1 cellular context compared by ENCODE assay signal in the genomic region with DNA sequence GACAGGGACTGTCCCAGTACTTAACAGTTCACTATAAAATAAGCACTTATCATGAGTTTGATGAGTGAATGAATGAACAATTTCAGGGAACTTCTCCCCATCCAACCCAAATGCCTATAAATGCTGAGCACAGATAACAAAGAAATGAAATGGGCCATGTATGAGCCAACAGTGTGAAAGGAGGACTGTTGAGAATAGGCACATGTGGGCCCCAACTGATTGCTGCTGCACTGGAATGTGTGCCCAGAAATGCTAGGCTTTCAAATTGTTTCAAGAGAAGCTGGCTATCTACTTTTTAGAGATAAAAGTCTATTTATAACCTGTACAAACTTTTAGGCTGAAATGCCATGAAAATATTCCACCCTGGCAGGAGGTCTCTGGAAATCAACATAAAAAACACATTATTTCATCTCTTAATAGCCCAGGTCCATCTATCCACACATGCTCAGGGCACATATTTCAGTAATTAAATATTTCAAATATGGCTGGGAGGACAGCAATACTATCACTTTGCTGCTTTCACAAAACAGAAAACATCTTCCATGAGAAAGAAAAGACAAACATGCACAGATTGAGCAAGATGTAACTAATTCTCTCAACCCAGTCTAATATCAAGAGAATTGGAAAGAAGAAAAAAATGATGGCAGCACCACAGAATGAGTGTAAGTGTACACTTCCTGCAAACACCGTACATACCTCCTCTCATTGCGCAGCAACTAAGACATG.
TF ChIP-seq lines count a peak whose summit lies in the region.

No MANE protein-coding gene starts in this region.

TF ChIP-seq in K562, 482 proteins besides CTCF, POLR2A, EP300 and RAD21 (continued from another document):
- TF ChIP-seq, protein P1, sequence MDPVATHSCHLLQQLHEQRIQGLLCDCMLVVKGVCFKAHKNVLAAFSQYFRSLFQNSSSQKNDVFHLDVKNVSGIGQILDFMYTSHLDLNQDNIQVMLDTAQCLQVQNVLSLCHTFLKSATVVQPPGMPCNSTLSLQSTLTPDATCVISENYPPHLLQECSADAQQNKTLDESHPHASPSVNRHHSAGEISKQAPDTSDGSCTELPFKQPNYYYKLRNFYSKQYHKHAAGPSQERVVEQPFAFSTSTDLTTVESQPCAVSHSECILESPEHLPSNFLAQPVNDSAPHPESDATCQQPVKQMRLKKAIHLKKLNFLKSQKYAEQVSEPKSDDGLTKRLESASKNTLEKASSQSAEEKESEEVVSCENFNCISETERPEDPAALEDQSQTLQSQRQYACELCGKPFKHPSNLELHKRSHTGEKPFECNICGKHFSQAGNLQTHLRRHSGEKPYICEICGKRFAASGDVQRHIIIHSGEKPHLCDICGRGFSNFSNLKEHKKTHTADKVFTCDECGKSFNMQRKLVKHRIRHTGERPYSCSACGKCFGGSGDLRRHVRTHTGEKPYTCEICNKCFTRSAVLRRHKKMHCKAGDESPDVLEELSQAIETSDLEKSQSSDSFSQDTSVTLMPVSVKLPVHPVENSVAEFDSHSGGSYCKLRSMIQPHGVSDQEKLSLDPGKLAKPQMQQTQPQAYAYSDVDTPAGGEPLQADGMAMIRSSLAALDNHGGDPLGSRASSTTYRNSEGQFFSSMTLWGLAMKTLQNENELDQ (CRISPR knock-in tag; IDR thresholded peaks at IDR 0.05; ENCODE audit: borderline replicate concordance) = no peak
- TF ChIP-seq IFI16 (CRISPR knock-in tag; IDR thresholded peaks at IDR 0.05) (no peak), NR2C1 (IDR thresholded peaks at IDR 0.05) (no peak), NR2C1 (tag; IDR thresholded peaks at IDR 0.05) (no peak), BRD4 (IDR thresholded peaks at IDR 0.05) (no peak), FOXK1 (CRISPR knock-in tag; IDR thresholded peaks at IDR 0.05; ENCODE audit: borderline replicate concordance) (no peak), NELFE (IDR thresholded peaks at IDR 0.05; ENCODE audit: insufficient read depth, insufficient read length) (no peak), SMARCA4 (IDR thresholded peaks at IDR 0.05) (peak; percentile 18; the same call in 1 of the 2 replicates), ZNF253 (CRISPR knock-in tag; conservative IDR thresholded peaks at IDR 0.05) (no peak), CREB1 (IDR thresholded peaks at IDR 0.05) (no peak), CREB1 (CRISPR knock-in tag; IDR thresholded peaks at IDR 0.05) (no peak), RCOR1 (IDR thresholded peaks at IDR 0.05; ENCODE audit: borderline replicate concordance in 1 of 2, low read depth in 2 of 2, low read length in 2 of 2) (no peak; a peak in 1 of 4 replicates), NCOA4 (IDR thresholded peaks at IDR 0.05; ENCODE audit: partially characterized antibody) (no peak), LEF1 (IDR thresholded peaks at IDR 0.05) (peak; percentile 30; the same call in 1 of the 2 replicates), ZBED1 (IDR thresholded peaks at IDR 0.05) (no peak), POLR2AphosphoS5 (IDR thresholded peaks at IDR 0.05; ENCODE audit: control insufficient read depth, insufficient read depth, low read depth, low read length) (peak; percentile 27; the same call in 1 of the 2 replicates), ZNF197 (CRISPR knock-in tag; IDR thresholded peaks at IDR 0.05; ENCODE audit: low read depth) (0 out of 2 replicates have a peak, but pooled peaks have one; percentile 7), TAF9B (IDR thresholded peaks at IDR 0.05; ENCODE audit: partially characterized antibody) (no peak), ERF (CRISPR knock-in tag; IDR thresholded peaks at IDR 0.05) (no peak), CXXC5 (CRISPR knock-in tag; IDR thresholded peaks at IDR 0.05) (peak; percentile 56; the same call in 1 of the 2 replicates), ZKSCAN8 (CRISPR knock-in tag; IDR thresholded peaks at IDR 0.05) (peak; percentile 46; the same call in 1 of the 2 replicates), ARNT (IDR thresholded peaks at IDR 0.05) (no peak), ZNF695 (CRISPR knock-in tag; IDR thresholded peaks at IDR 0.05) (no peak), ESRRA (IDR thresholded peaks at IDR 0.05; ENCODE audit: borderline replicate concordance, low read depth) (no peak), CBX1 (IDR thresholded peaks at IDR 0.05; ENCODE audit: low read depth) (no peak), CEBPG (CRISPR knock-in tag; IDR thresholded peaks at IDR 0.05) (peak; percentile 86), CEBPG (tag; conservative IDR thresholded peaks at IDR 0.05 in 1 of 2, IDR thresholded peaks at IDR 0.05 in 1 of 2) (peak in 1 of 2 experiments; percentile 52; a peak in 2 of 4 replicates), E2F6 (IDR thresholded peaks at IDR 0.05; ENCODE audit: borderline replicate concordance in 1 of 2, extremely low read depth in 1 of 2, insufficient read depth in 1 of 2, insufficient read length in 1 of 2, low read depth in 1 of 2, low read length in 1 of 2, poor library complexity in 1 of 2, severe bottlenecking in 1 of 2) (no peak), POLR2G (IDR thresholded peaks at IDR 0.05; ENCODE audit: low read depth, low read length) (peak; percentile 14; the same call in 1 of the 2 replicates), MEF2A (IDR thresholded peaks at IDR 0.05; ENCODE audit: control insufficient read depth, low read depth, low read length) (peak; percentile 88), HMGN3 (IDR thresholded peaks at IDR 0.05; ENCODE audit: borderline replicate concordance, extremely low read depth, insufficient read length, low read depth, low read length) (no peak), MIER1 (IDR thresholded peaks at IDR 0.05; ENCODE audit: low read depth) (no peak), WHSC1 (IDR thresholded peaks at IDR 0.05; ENCODE audit: low read length) (no peak), POLR2AphosphoS2 (IDR thresholded peaks at IDR 0.05; ENCODE audit: low read length) (no peak), ZBTB17 (CRISPR knock-in tag; IDR thresholded peaks at IDR 0.05) (no peak), TAF7 (tag; IDR thresholded peaks at IDR 0.05) (no peak), MAZ (CRISPR knock-in tag; conservative IDR thresholded peaks at IDR 0.05 in 1 of 2, IDR thresholded peaks at IDR 0.05 in 1 of 2) (no peak; a peak in 1 of 4 replicates), ZBTB1 (CRISPR knock-in tag; IDR thresholded peaks at IDR 0.05; ENCODE audit: borderline replicate concordance, low read depth) (no peak), MTF1 (CRISPR knock-in tag; IDR thresholded peaks at IDR 0.05; ENCODE audit: borderline replicate concordance) (no peak), MCM3 (IDR thresholded peaks at IDR 0.05) (no peak), PPARD (CRISPR knock-in tag; IDR thresholded peaks at IDR 0.05) (no peak), NEUROD1 (IDR thresholded peaks at IDR 0.05; ENCODE audit: borderline replicate concordance, low read depth, low read length, partially characterized antibody) (no peak), LARP7 (IDR thresholded peaks at IDR 0.05) (no peak), PML (IDR thresholded peaks at IDR 0.05; ENCODE audit: low read length) (peak; percentile 27; the same call in 1 of the 2 replicates), ZNF507 (tag; conservative IDR thresholded peaks at IDR 0.05) (no peak), POLR3G (IDR thresholded peaks at IDR 0.05; ENCODE audit: extremely low read depth, insufficient read length, insufficient replicate concordance) (no peak), TCF7L2 (IDR thresholded peaks at IDR 0.05; ENCODE audit: low read depth, low read length) (no peak)
- TF ChIP-seq, protein P2, sequence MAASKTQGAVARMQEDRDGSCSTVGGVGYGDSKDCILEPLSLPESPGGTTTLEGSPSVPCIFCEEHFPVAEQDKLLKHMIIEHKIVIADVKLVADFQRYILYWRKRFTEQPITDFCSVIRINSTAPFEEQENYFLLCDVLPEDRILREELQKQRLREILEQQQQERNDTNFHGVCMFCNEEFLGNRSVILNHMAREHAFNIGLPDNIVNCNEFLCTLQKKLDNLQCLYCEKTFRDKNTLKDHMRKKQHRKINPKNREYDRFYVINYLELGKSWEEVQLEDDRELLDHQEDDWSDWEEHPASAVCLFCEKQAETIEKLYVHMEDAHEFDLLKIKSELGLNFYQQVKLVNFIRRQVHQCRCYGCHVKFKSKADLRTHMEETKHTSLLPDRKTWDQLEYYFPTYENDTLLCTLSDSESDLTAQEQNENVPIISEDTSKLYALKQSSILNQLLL (CRISPR knock-in tag; IDR thresholded peaks at IDR 0.05; ENCODE audit: borderline replicate concordance) = no peak
- TF ChIP-seq, protein P3, sequence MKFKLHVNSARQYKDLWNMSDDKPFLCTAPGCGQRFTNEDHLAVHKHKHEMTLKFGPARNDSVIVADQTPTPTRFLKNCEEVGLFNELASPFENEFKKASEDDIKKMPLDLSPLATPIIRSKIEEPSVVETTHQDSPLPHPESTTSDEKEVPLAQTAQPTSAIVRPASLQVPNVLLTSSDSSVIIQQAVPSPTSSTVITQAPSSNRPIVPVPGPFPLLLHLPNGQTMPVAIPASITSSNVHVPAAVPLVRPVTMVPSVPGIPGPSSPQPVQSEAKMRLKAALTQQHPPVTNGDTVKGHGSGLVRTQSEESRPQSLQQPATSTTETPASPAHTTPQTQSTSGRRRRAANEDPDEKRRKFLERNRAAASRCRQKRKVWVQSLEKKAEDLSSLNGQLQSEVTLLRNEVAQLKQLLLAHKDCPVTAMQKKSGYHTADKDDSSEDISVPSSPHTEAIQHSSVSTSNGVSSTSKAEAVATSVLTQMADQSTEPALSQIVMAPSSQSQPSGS (CRISPR knock-in tag; IDR thresholded peaks at IDR 0.05) = no peak
- TF ChIP-seq, protein P4, sequence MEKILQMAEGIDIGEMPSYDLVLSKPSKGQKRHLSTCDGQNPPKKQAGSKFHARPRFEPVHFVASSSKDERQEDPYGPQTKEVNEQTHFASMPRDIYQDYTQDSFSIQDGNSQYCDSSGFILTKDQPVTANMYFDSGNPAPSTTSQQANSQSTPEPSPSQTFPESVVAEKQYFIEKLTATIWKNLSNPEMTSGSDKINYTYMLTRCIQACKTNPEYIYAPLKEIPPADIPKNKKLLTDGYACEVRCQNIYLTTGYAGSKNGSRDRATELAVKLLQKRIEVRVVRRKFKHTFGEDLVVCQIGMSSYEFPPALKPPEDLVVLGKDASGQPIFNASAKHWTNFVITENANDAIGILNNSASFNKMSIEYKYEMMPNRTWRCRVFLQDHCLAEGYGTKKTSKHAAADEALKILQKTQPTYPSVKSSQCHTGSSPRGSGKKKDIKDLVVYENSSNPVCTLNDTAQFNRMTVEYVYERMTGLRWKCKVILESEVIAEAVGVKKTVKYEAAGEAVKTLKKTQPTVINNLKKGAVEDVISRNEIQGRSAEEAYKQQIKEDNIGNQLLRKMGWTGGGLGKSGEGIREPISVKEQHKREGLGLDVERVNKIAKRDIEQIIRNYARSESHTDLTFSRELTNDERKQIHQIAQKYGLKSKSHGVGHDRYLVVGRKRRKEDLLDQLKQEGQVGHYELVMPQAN (IDR thresholded peaks at IDR 0.05; ENCODE audit: borderline replicate concordance) = no peak
- TF ChIP-seq, protein P5, sequence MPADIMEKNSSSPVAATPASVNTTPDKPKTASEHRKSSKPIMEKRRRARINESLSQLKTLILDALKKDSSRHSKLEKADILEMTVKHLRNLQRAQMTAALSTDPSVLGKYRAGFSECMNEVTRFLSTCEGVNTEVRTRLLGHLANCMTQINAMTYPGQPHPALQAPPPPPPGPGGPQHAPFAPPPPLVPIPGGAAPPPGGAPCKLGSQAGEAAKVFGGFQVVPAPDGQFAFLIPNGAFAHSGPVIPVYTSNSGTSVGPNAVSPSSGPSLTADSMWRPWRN (IDR thresholded peaks at IDR 0.05; ENCODE audit: low read depth) = no peak
